11 cellular contexts compared by ENCODE assay signal in genomic region chr2:133434962-133435668, GRCh38.
DNase-seq lines count a peak whose midpoint lies in the region; ATAC-seq, FAIRE-seq and TF ChIP-seq lines count a peak whose summit lies in the region.
"Had no signal": no experiment of that assay in that cellular context is flagged by ENCODE, and none has a peak within 500 bp of the region (broad histone marks: within the 10 kb centered on the region; RNA-seq: fewer than 3 reads in every experiment).

No MANE protein-coding gene starts in this region.

- CTCF ChIA-PET in T-cell (lab: Charles Lee), result no interaction called here

- DNase-seq in DMS79 treated with DMSO at 0.1 percent for 48 hours (lab: John Stamatoyannopoulos, UW) (peak; percentile 7), DMS79 (lab: John Stamatoyannopoulos, UW) (no peak), NCI-H510A treated with DMSO at 0.1 percent for 48 hours (lab: John Stamatoyannopoulos, UW) (peak; percentile 81), choroid plexus epithelial cell (ENCODE audit: low read depth) (peak; percentile 75), small intestine (peak; percentile 68), iPS-NIHi7 (ENCODE audit: extremely low spot score) (no peak), T-cell (no peak)
- DNase-seq in activated effector memory CD4-positive, alpha-beta T cell treated with anti-CD3 and anti-CD28 coated beads, Interleukin-2, amount 50 U/mL, for 16 hours, result no peak
- DNase-seq: KG1, naive B cell had no signal

- H3K27ac Mint-ChIP-seq in T-cell, result no peak overlapping the region
- H3K27ac Mint-ChIP-seq: naive B cell had no signal

- peaks cover 0 to 3% of the 10 kb centered on the region in 2 donors for H3K27me3 Mint-ChIP-seq in T-cell

- no peaks in the 10 kb centered on the region for H3K4me1 Mint-ChIP-seq in T-cell
- H3K4me1 Mint-ChIP-seq: naive B cell had no signal

- H3K27ac ChIP-seq in small intestine (ENCODE audit: low read depth in 1 of 2, low read length in 1 of 2), result no peak overlapping the region
- H3K27ac ChIP-seq: 22Rv1 had no signal

- FAIRE-seq in small intestine (lab: Jason Lieb, UNC), result no peak

- WGBS in small intestine, 3 donors, result 36 to 67% (median 47%) methylated on average over 5 of the region's 5 CpGs

- H3K9me3 Mint-ChIP-seq in T-cell, result peaks cover 2 to 10% (median 3%) of the 10 kb centered on the region in 3 donors

- no peaks in the 10 kb centered on the region for H3K36me3 Mint-ChIP-seq in T-cell
- H3K36me3 Mint-ChIP-seq: naive B cell had no signal

- H3K4me3 ChIP-seq in choroid plexus epithelial cell (ENCODE audit: low read depth, low read length) (no peak overlapping the region), small intestine (ENCODE audit: low read depth in 1 of 2, low read length in 2 of 2) (no peak overlapping the region)

- no peaks in the 10 kb centered on the region for H3K27me3 ChIP-seq in small intestine (ENCODE audit: control insufficient read depth in 2 of 2, insufficient read depth in 2 of 2, low read length in 2 of 2)

- H3K9me3 ChIP-seq in small intestine (ENCODE audit: control insufficient read depth, low read depth), result no peaks in the 10 kb centered on the region

- no peak for ATAC-seq in T-cell (replicated peaks in 1 of 4)

- H3K4me1 ChIP-seq in small intestine (ENCODE audit: control insufficient read depth in 2 of 2, insufficient read depth in 1 of 2, low read depth in 1 of 2, low read length in 1 of 2), result no peaks in the 10 kb centered on the region

- TF ChIP-seq CTCF in choroid plexus epithelial cell (conservative IDR thresholded peaks at IDR 0.05; ENCODE audit: low read depth, low read length), result peak; percentile 23

- H3K36me3 ChIP-seq in small intestine (ENCODE audit: control insufficient read depth in 2 of 2, insufficient read depth in 2 of 2, low read length in 2 of 2), result no peaks in the 10 kb centered on the region

- H3K4me3 Mint-ChIP-seq in T-cell, result no peak overlapping the region
- H3K4me3 Mint-ChIP-seq: naive B cell had no signal

- POLR2A ChIA-PET in T-cell (lab: Charles Lee), result no interaction called here

Comparison
In these comparisons a context has a peak if more than half of its experiments do, and no peak if none do; other contexts are left out.
1. DNase-seq: peak in DMS79 treated with DMSO at 0.1 percent for 48 hours (single experiment), NCI-H510A treated with DMSO at 0.1 percent for 48 hours (single experiment), choroid plexus epithelial cell (single experiment) and small intestine (single experiment); none in DMS79 (single experiment), activated effector memory CD4-positive, alpha-beta T cell treated with anti-CD3 and anti-CD28 coated beads, Interleukin-2, amount 50 U/mL, for 16 hours (single experiment), iPS-NIHi7 (single experiment) and T-cell (0 of 34).